17 cellular contexts compared by ENCODE assay signal in the genomic region with DNA sequence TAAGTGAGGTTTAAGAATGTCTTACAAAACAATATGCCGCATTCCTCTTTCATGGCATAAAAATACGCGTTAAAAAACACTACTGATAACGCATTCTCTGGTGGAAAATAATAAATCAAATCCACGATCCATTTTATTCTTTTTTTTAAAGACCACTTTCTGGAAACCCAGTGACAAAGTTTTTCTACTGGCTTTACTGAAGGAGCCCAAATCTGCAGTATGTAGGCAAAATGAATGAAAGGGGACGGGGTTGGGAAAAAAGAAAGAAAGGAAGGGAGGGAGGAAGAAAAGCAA. TPM values are rescaled to one million over a fixed set of nuclear protein-coding genes. Genes with fewer than 3 reads are reported as not detected.
DNase-seq lines count a peak whose midpoint lies in the region; ATAC-seq and TF ChIP-seq lines count a peak whose summit lies in the region.
"Had no signal": no experiment of that assay in that cellular context is flagged by ENCODE, and none has a peak within 500 bp of the region (broad histone marks: within the 10 kb centered on the region; RNA-seq: fewer than 3 reads in every experiment).

No MANE protein-coding gene starts in this region.

- no peak overlapping the region for H3K27ac ChIP-seq in CD4-positive, alpha-beta memory T cell (ENCODE audit: low read depth, low read length)
- H3K27ac ChIP-seq in HUES48 (ENCODE audit: low read depth, low read length): no peak overlapping the region
- H3K27ac ChIP-seq: BLaER1 treated with 17β-estradiol and CSF1 and Interleukin-3, amounts not matched to agents 10 nM and 100 nM; colonic mucosa; esophagus muscularis mucosa; SJSA1; tibial artery; VCaP had no signal

- TF ChIP-seq CTCF in natural killer cell (IDR thresholded peaks at IDR 0.05): no peak

- no peak overlapping the region for H3K4me3 ChIP-seq in CD4-positive, alpha-beta memory T cell (ENCODE audit: low read length in 2 of 2)
- peak overlapping the region; percentile 65 for H3K4me3 ChIP-seq in HUES48 (ENCODE audit: low read depth, low read length)
- H3K4me3 ChIP-seq: BLaER1 treated with 17β-estradiol and CSF1 and Interleukin-3, amounts not matched to agents 10 nM and 100 nM; SJSA1; tibial artery had no signal

- H3K9ac ChIP-seq in HUES48 (ENCODE audit: low read depth, low read length): no peak overlapping the region
- H3K9ac ChIP-seq: BLaER1 treated with 17β-estradiol and CSF1 and Interleukin-3, amounts not matched to agents 10 nM and 100 nM had no signal

- peaks cover 35% of the 10 kb centered on the region for H3K27me3 ChIP-seq in CD4-positive, alpha-beta memory T cell (ENCODE audit: insufficient read depth, low read length)
- H3K27me3 ChIP-seq in HUES48 (ENCODE audit: control insufficient read depth, insufficient read depth, low read length): peaks cover 72% of the 10 kb centered on the region

- no peak overlapping the region for H3K27ac Mint-ChIP-seq in CD4-positive, alpha-beta memory T cell
- no peak overlapping the region for H3K27ac Mint-ChIP-seq in central memory CD8-positive, alpha-beta T cell (ENCODE audit: low read depth)
- H3K27ac Mint-ChIP-seq in natural killer cell: no peak overlapping the region

- H3K36me3 ChIP-seq in CD4-positive, alpha-beta memory T cell (ENCODE audit: insufficient read depth, low read length): no peaks in the 10 kb centered on the region
- H3K36me3 ChIP-seq in HUES48 (ENCODE audit: control insufficient read depth, insufficient read depth, low read length): no peaks in the 10 kb centered on the region
- H3K36me3 ChIP-seq: colonic mucosa, esophagus muscularis mucosa, SJSA1, tibial artery had no signal

- CTCF ChIA-PET in CD4-positive, alpha-beta memory T cell (lab: Charles Lee; ENCODE audit: partially characterized antibody): no interaction called here

- H3K27me3 Mint-ChIP-seq in CD4-positive, alpha-beta memory T cell: peaks cover 44 to 60% of the 10 kb centered on the region in 2 donors
- peaks cover 91% of the 10 kb centered on the region for H3K27me3 Mint-ChIP-seq in central memory CD8-positive, alpha-beta T cell
- peaks cover 64 to 77% of the 10 kb centered on the region in 2 donors for H3K27me3 Mint-ChIP-seq in natural killer cell (ENCODE audit: low read depth in 2 of 2)

- POLR2A ChIA-PET in CD4-positive, alpha-beta memory T cell (lab: Charles Lee; ENCODE audit: partially characterized antibody): no interaction called here

- peaks cover 11 to 38% (median 27%) of the 10 kb centered on the region in 4 donors for H3K4me1 Mint-ChIP-seq in CD4-positive, alpha-beta memory T cell
- H3K4me1 Mint-ChIP-seq in central memory CD8-positive, alpha-beta T cell: peaks cover 23% of the 10 kb centered on the region
- peaks cover 7 to 27% of the 10 kb centered on the region in 2 donors for H3K4me1 Mint-ChIP-seq in natural killer cell

- peaks cover 0 to 9% (median 0%) of the 10 kb centered on the region in 8 donors for H3K9me3 Mint-ChIP-seq in CD4-positive, alpha-beta memory T cell
- no peaks in the 10 kb centered on the region for H3K9me3 Mint-ChIP-seq in central memory CD8-positive, alpha-beta T cell
- H3K9me3 Mint-ChIP-seq in natural killer cell: no peaks in the 10 kb centered on the region

- intact Hi-C loops in CD4-positive, alpha-beta memory T cell (cut with micrococcal nuclease): no loop called here
- intact Hi-C loops in natural killer cell (cut with micrococcal nuclease): no loop called here
- intact Hi-C loops in left colon (cut with DNase I, micrococcal nuclease): no loop called here

- H3K9me3 ChIP-seq in CD4-positive, alpha-beta memory T cell (ENCODE audit: control insufficient read depth in 1 of 2, low read length in 2 of 2): no peaks in the 10 kb centered on the region
- H3K9me3 ChIP-seq in HUES48 (ENCODE audit: control insufficient read depth, insufficient read depth, low read length): no peaks in the 10 kb centered on the region
- H3K9me3 ChIP-seq: colonic mucosa, esophagus muscularis mucosa, SJSA1 had no signal

- no peak for DNase-seq in CD4-positive, alpha-beta memory T cell
- DNase-seq in central memory CD8-positive, alpha-beta T cell (ENCODE audit: low spot score in 2 of 2): no peak
- DNase-seq in natural killer cell (no peak), DMS53 treated with DMSO at 0.1 percent for 48 hours (lab: John Stamatoyannopoulos, UW; ENCODE audit: unreplicated experiment) (no peak), left colon (no peak), nucleus accumbens (lab: John Stamatoyannopoulos, UW) (no peak), CD1c-positive myeloid dendritic cell (ENCODE audit: extremely low spot score) (no peak)
- DNase-seq: activated CD8-positive, alpha-beta memory T cell treated with anti-CD3 and anti-CD28 coated beads, Interleukin-2, amount 50 U/mL, for 4 hours; colonic mucosa; tibial artery had no signal

- no peaks in the 10 kb centered on the region for H3K36me3 Mint-ChIP-seq in CD4-positive, alpha-beta memory T cell
- peaks cover 4% of the 10 kb centered on the region for H3K36me3 Mint-ChIP-seq in central memory CD8-positive, alpha-beta T cell (ENCODE audit: insufficient read depth)
- H3K36me3 Mint-ChIP-seq in natural killer cell: no peaks in the 10 kb centered on the region

- ATAC-seq in central memory CD8-positive, alpha-beta T cell (replicated peaks; ENCODE audit: extremely low read depth, poor library complexity, severe bottlenecking): no peak
- no peak for ATAC-seq in natural killer cell
- ATAC-seq in left colon: no peak

- peak overlapping the region in 7 of 8 donors; percentile 9 to 74 (median 55) for H3K4me3 Mint-ChIP-seq in CD4-positive, alpha-beta memory T cell
- H3K4me3 Mint-ChIP-seq in central memory CD8-positive, alpha-beta T cell: peak overlapping the region; percentile 48
- peak overlapping the region; percentile 53 for H3K4me3 Mint-ChIP-seq in natural killer cell

- H3K4me1 ChIP-seq in CD4-positive, alpha-beta memory T cell (ENCODE audit: insufficient read depth, low read length): peaks cover 31% of the 10 kb centered on the region
- peaks cover 22% of the 10 kb centered on the region for H3K4me1 ChIP-seq in HUES48 (ENCODE audit: control insufficient read depth, insufficient read depth, low read length)
- H3K4me1 ChIP-seq: BLaER1 treated with 17β-estradiol and CSF1 and Interleukin-3, amounts not matched to agents 10 nM and 100 nM; colonic mucosa had no signal

RNA-seq across cellular contexts. Expression of a gene that starts 2.0 kb away (rescaled TPM):
- not detected for total RNA-seq in CD4-positive, alpha-beta memory T cell
- polyA plus RNA-seq in CD4-positive, alpha-beta memory T cell: under 1 TPM in 1 of 2 donors, not detected in 1; 0.02 TPM
- total RNA-seq in natural killer cell (not detected), left colon (under 1 TPM; 0.24 to 0.36 TPM)
- total RNA-seq: mesenteric fat pad, pulmonary artery endothelial cell, SJSA1 had no signal
